Comparison of ENCODE assay signal across 8 cellular contexts in the genomic region with DNA sequence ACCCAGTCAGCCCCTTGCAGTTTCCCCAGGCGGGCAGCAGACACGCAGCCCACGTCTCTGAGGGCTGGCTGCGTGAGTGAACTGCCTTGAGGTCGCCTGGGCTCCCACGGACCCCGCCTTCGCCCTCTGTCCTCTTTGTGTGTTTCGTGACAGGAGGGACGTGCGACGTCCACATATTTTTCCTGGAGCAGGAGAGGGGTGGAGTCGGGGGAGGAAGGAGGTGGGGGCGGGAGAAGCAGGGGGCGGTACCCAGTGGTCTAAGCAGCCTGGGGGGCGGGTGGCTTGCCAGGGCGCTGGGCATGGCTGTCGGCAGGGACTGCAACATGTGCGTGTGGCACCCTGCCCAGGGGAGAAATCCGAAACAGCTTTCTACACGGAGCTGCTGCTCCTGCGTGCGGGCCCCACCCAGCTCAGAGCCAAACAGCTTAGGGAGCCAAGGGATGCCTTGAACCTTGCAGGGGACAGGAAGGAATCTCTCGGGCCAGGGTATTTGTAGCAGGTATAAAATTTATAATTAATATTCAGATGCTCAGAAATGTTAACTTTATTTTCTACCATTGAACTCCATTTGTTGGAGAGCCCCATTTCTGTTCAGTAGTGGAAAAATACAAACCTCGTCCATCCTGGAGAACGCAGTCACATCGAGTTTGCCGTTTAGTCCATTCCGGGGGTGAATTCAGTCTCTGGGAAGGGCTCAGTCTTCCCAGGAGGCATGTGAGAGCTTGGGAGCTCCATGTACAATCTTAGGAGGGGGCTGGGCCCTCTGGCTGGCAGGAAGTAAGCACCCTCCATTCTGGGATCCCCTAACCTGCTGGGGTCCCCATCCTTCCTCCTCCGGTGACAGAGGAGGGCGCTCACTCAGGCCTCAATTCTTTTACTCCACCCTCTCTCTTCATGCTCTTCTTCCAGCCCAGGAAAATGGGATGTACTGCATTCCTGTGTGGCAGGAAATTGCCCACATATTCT.
DNase-seq lines count a peak whose midpoint lies in the region; FAIRE-seq and TF ChIP-seq lines count a peak whose summit lies in the region.

No MANE protein-coding gene starts in this region.

- POLR2A ChIA-PET in activated CD4-positive, alpha-beta memory T cell treated with anti-CD3 and anti-CD28 coated beads, Interleukin-2, amount 10 ng/mL, durations not matched to agents 7 days and 5 days (lab: Charles Lee): no interaction called here
- POLR2A ChIA-PET in activated CD4-positive, alpha-beta T cell treated with anti-CD3 and anti-CD28 coated beads, Interleukin-2, amount 10 ng/mL, durations not matched to agents 7 days and 5 days (lab: Charles Lee): interaction anchor here (1.0 kb wide), 1 partner anchor 80 kb away, joined by 3 read pairs; no protein-coding TSS in a partner anchor

- no peaks in the 10 kb centered on the region for H3K36me3 Mint-ChIP-seq in activated CD4-positive, alpha-beta memory T cell treated with anti-CD3 and anti-CD28 coated beads, Interleukin-2, amount 10 ng/mL, durations not matched to agents 7 days and 5 days (ENCODE audit: low read depth)
- H3K36me3 Mint-ChIP-seq in activated CD4-positive, alpha-beta T cell treated with anti-CD3 and anti-CD28 coated beads, Interleukin-2, amount 10 ng/mL, durations not matched to agents 7 days and 5 days (ENCODE audit: low read depth): no peaks in the 10 kb centered on the region

- CTCF ChIA-PET in activated CD4-positive, alpha-beta memory T cell treated with anti-CD3 and anti-CD28 coated beads, Interleukin-2, amount 10 ng/mL, durations not matched to agents 7 days and 5 days (lab: Charles Lee): no interaction called here
- CTCF ChIA-PET in activated CD4-positive, alpha-beta T cell treated with anti-CD3 and anti-CD28 coated beads, Interleukin-2, amount 10 ng/mL, durations not matched to agents 7 days and 5 days (lab: Charles Lee): interaction anchor here (2.3 kb wide), 1 partner anchor 10 kb away, joined by 7 read pairs; no protein-coding TSS in a partner anchor

- H3K9me1 ChIP-seq in keratinocyte (ENCODE audit: control insufficient read depth, extremely low read depth, insufficient read depth, low read length): no peaks in the 10 kb centered on the region

- H3K9ac ChIP-seq in keratinocyte (ENCODE audit: control insufficient read depth, extremely low read depth, insufficient read depth, low read length) (no peak overlapping the region), smooth muscle cell (ENCODE audit: low read depth) (no peak overlapping the region)

- H3F3A ChIP-seq in smooth muscle cell (ENCODE audit: low read depth): peaks cover 7% of the 10 kb centered on the region

- H3K4me1 Mint-ChIP-seq in activated CD4-positive, alpha-beta memory T cell treated with anti-CD3 and anti-CD28 coated beads, Interleukin-2, amount 10 ng/mL, durations not matched to agents 7 days and 5 days: peaks cover 14% of the 10 kb centered on the region
- peaks cover 20% of the 10 kb centered on the region for H3K4me1 Mint-ChIP-seq in activated CD4-positive, alpha-beta T cell treated with anti-CD3 and anti-CD28 coated beads, Interleukin-2, amount 10 ng/mL, durations not matched to agents 7 days and 5 days

- H3K9me3 Mint-ChIP-seq in activated CD4-positive, alpha-beta memory T cell treated with anti-CD3 and anti-CD28 coated beads, Interleukin-2, amount 10 ng/mL, durations not matched to agents 7 days and 5 days: no peaks in the 10 kb centered on the region
- no peaks in the 10 kb centered on the region for H3K9me3 Mint-ChIP-seq in activated CD4-positive, alpha-beta T cell treated with anti-CD3 and anti-CD28 coated beads, Interleukin-2, amount 10 ng/mL, durations not matched to agents 7 days and 5 days

- FAIRE-seq in keratinocyte (lab: Jason Lieb, UNC): no peak

- no peaks in the 10 kb centered on the region for H3K79me2 ChIP-seq in keratinocyte (ENCODE audit: control insufficient read depth, insufficient read depth, low read length)
- H3K79me2 ChIP-seq in smooth muscle cell (ENCODE audit: low read depth): no peaks in the 10 kb centered on the region

- dilution Hi-C loops in keratinocyte (cut with MboI; ENCODE audit: extremely low pct_ligation_motif_present, low sequenced_read_pairs): no loop called here

- peak overlapping the region in 2 of 3 experiments; percentile 6 to 35 for H3K4me3 ChIP-seq in keratinocyte (ENCODE audit: control insufficient read depth in 2 of 3, extremely low read depth in 1 of 3, insufficient read depth in 2 of 3, low read depth in 1 of 3, low read length in 3 of 3)
- peak overlapping the region; percentile 42 for H3K4me3 ChIP-seq in smooth muscle cell

- peaks cover 3% of the 10 kb centered on the region for H3K27me3 ChIP-seq in keratinocyte (ENCODE audit: control insufficient read depth, extremely low read depth, insufficient read depth, low read length)
- no peaks in the 10 kb centered on the region for H3K27me3 ChIP-seq in smooth muscle cell (ENCODE audit: low read depth)

- peaks cover 9% of the 10 kb centered on the region for H3K4me1 ChIP-seq in keratinocyte (ENCODE audit: control insufficient read depth, extremely low read depth, insufficient read depth, low read length)
- peaks cover 10% of the 10 kb centered on the region for H3K4me1 ChIP-seq in smooth muscle cell (ENCODE audit: low read depth)

- H3K4me2 ChIP-seq in keratinocyte (ENCODE audit: control insufficient read depth, extremely low read depth, insufficient read depth, low read depth, low read length) (peak overlapping the region; percentile 67), smooth muscle cell (peak overlapping the region; percentile 83)

- TF ChIP-seq CTCF in keratinocyte (optimal IDR thresholded peaks at IDR 0.05 in 1 of 3, IDR thresholded peaks at IDR 0.05 in 1 of 3, conservative IDR thresholded peaks at IDR 0.05 in 1 of 3; ENCODE audit: extremely low read depth in 1 of 3, insufficient read depth in 2 of 3, low read length in 3 of 3) (no peak), smooth muscle cell (IDR thresholded peaks at IDR 0.05; ENCODE audit: borderline replicate concordance, insufficient read depth, poor library complexity, severe bottlenecking) (no peak)

- H4K20me1 ChIP-seq in keratinocyte (ENCODE audit: control insufficient read depth, extremely low read depth, insufficient read depth, low read length) (no peaks in the 10 kb centered on the region), smooth muscle cell (ENCODE audit: low read depth) (no peaks in the 10 kb centered on the region)

- H3K27ac Mint-ChIP-seq in activated CD4-positive, alpha-beta memory T cell treated with anti-CD3 and anti-CD28 coated beads, Interleukin-2, amount 10 ng/mL, durations not matched to agents 7 days and 5 days: no peak overlapping the region
- no peak overlapping the region for H3K27ac Mint-ChIP-seq in activated CD4-positive, alpha-beta T cell treated with anti-CD3 and anti-CD28 coated beads, Interleukin-2, amount 10 ng/mL, durations not matched to agents 7 days and 5 days

- WGBS in smooth muscle cell (ENCODE audit: low lambda C conversion rate): 10% methylated on average over 28 of the region's 31 CpGs

- H3K4me3 Mint-ChIP-seq in activated CD4-positive, alpha-beta memory T cell treated with anti-CD3 and anti-CD28 coated beads, Interleukin-2, amount 10 ng/mL, durations not matched to agents 7 days and 5 days: no peak overlapping the region
- H3K4me3 Mint-ChIP-seq in activated CD4-positive, alpha-beta T cell treated with anti-CD3 and anti-CD28 coated beads, Interleukin-2, amount 10 ng/mL, durations not matched to agents 7 days and 5 days: no peak overlapping the region

- H3K9me3 ChIP-seq in keratinocyte (ENCODE audit: control insufficient read depth, low read depth, low read length) (no peaks in the 10 kb centered on the region), smooth muscle cell (replicated peaks; ENCODE audit: low read depth) (no peaks in the 10 kb centered on the region)

- peak overlapping the region; percentile 70 for H2AFZ ChIP-seq in keratinocyte (ENCODE audit: control insufficient read depth, low read length)
- peak overlapping the region; percentile 74 for H2AFZ ChIP-seq in smooth muscle cell (ENCODE audit: low read depth)

- H3K27ac ChIP-seq in caudate nucleus (ENCODE audit: low read depth, low read length) (peak overlapping the region; percentile 30), keratinocyte (ENCODE audit: control insufficient read depth, insufficient read depth, low read length) (no peak overlapping the region), smooth muscle cell (ENCODE audit: low read depth) (peak overlapping the region; percentile 26)

- no peaks in the 10 kb centered on the region for H3K36me3 ChIP-seq in keratinocyte (ENCODE audit: control insufficient read depth in 2 of 2, extremely low read depth in 1 of 2, insufficient read depth in 2 of 2, low read length in 2 of 2)
- no peaks in the 10 kb centered on the region for H3K36me3 ChIP-seq in smooth muscle cell (ENCODE audit: low read depth)

- DNase-seq in NCI-H1436 (lab: John Stamatoyannopoulos, UW): peak; percentile 26
- DNase-seq in NCI-H1436 treated with DMSO at 0.1 percent for 48 hours (lab: John Stamatoyannopoulos, UW): no peak
- peak; percentile 51 to 88 for DNase-seq in NCI-H446 (lab: John Stamatoyannopoulos, UW)
- peak in 19 of 61 donors; percentile 21 to 73 (median 35) for DNase-seq in caudate nucleus (lab: John Stamatoyannopoulos, UW)
- no peak for DNase-seq in keratinocyte (ENCODE audit: low read depth, low spot score)
- DNase-seq in smooth muscle cell (lab: John Stamatoyannopoulos, UW; ENCODE audit: unreplicated experiment): peak; percentile 38
- no peak for DNase-seq in activated CD4-positive, alpha-beta memory T cell treated with anti-CD3 and anti-CD28 coated beads, Interleukin-2, amount 10 ng/mL, durations not matched to agents 7 days and 5 days
- DNase-seq in activated CD4-positive, alpha-beta T cell treated with anti-CD3 and anti-CD28 coated beads, Interleukin-2, amount 10 ng/mL, durations not matched to agents 7 days and 5 days: no peak

- peaks cover 33% of the 10 kb centered on the region for H3K27me3 Mint-ChIP-seq in activated CD4-positive, alpha-beta memory T cell treated with anti-CD3 and anti-CD28 coated beads, Interleukin-2, amount 10 ng/mL, durations not matched to agents 7 days and 5 days
- H3K27me3 Mint-ChIP-seq in activated CD4-positive, alpha-beta T cell treated with anti-CD3 and anti-CD28 coated beads, Interleukin-2, amount 10 ng/mL, durations not matched to agents 7 days and 5 days: peaks cover 16% of the 10 kb centered on the region

Comparison
In these comparisons a context has a peak if more than half of its experiments do, and no peak if none do; other contexts are left out.
1. DNase-seq: peak in NCI-H1436 (single experiment), NCI-H446 (2 of 2) and smooth muscle cell (single experiment); none in NCI-H1436 treated with DMSO at 0.1 percent for 48 hours (single experiment), keratinocyte (single experiment), activated CD4-positive, alpha-beta memory T cell treated with anti-CD3 and anti-CD28 coated beads, Interleukin-2, amount 10 ng/mL, durations not matched to agents 7 days and 5 days (single experiment) and activated CD4-positive, alpha-beta T cell treated with anti-CD3 and anti-CD28 coated beads, Interleukin-2, amount 10 ng/mL, durations not matched to agents 7 days and 5 days (single experiment).